In genomic region chr9:87301381-87301780, GRCh38 we compare ENCODE assay signal across 22 cellular contexts.
A peak's percentile ranks its signal among the peaks of the same experiment; 100 is the strongest.
DNase-seq lines count a peak whose midpoint lies in the region; ATAC-seq and TF ChIP-seq lines count a peak whose summit lies in the region.
"Had no signal": no experiment of that assay in that cellular context is flagged by ENCODE, and none has a peak within 500 bp of the region (broad histone marks: within the 10 kb centered on the region; RNA-seq: fewer than 3 reads in every experiment).

No MANE protein-coding gene starts in this region.

- no peak overlapping the region for H2AFZ ChIP-seq in SK-N-SH (ENCODE audit: low read depth)
- H2AFZ ChIP-seq: GM23248 had no signal

- no peak overlapping the region for H3K4ac ChIP-seq in mesendoderm (ENCODE audit: low read depth, low read length)

- TF ChIP-seq CTCF in SK-N-SH (IDR thresholded peaks at IDR 0.05), result no peak
- no peak for TF ChIP-seq CTCF in nephron progenitor cell (IDR thresholded peaks at IDR 0.05)
- TF ChIP-seq CTCF in MCF 10A (IDR thresholded peaks at IDR 0.05; ENCODE audit: unreplicated experiment), result no peak

- no peak overlapping the region for H3K23ac ChIP-seq in mesendoderm (ENCODE audit: low read length)

- no peaks in the 10 kb centered on the region for H3K79me1 ChIP-seq in mesendoderm (ENCODE audit: low read length)

- no TSS peak for BruUV-seq in MCF 10A (replicated peaks; lab: Mats Ljungman, UMichigan)

- no peaks in the 10 kb centered on the region for H3F3A ChIP-seq in SK-N-SH (replicated peaks; ENCODE audit: insufficient read depth)

- no peaks in the 10 kb centered on the region for H3K27me3 Mint-ChIP-seq in nephron progenitor cell (ENCODE audit: low read depth, poor library complexity)
- H3K27me3 Mint-ChIP-seq in MCF 10A (ENCODE audit: insufficient read depth, unreplicated experiment), result no peaks in the 10 kb centered on the region

- DNase-seq in SK-N-SH, result no peak
- no peak for DNase-seq in mesendoderm
- peak; percentile 44 for DNase-seq in nephron progenitor cell
- DNase-seq in germinal center (ENCODE audit: low spot score), result no peak
- DNase-seq in MCF 10A (ENCODE audit: unreplicated experiment), result no peak
- DNase-seq: CD8-positive, alpha-beta T cell; DMS 273 treated with DMSO at 0.1 percent for 48 hours; DMS53; DND-41; EL; GM23248; HFFc6; IMR-90 had no signal

- intact Hi-C loops in MCF 10A (cut with micrococcal nuclease), result no loop called here

- H3K56ac ChIP-seq in mesendoderm (ENCODE audit: low read length), result no peak overlapping the region

- no peaks in the 10 kb centered on the region; the same call in 1 of the 2 replicates for H3K9me2 ChIP-seq in SK-N-SH

- H4K8ac ChIP-seq in mesendoderm (ENCODE audit: low read depth, low read length), result peak overlapping the region; percentile 2

- no peak overlapping the region for H2BK120ac ChIP-seq in mesendoderm (ENCODE audit: low read depth, low read length)

- H3K9ac ChIP-seq in SK-N-SH (no peak overlapping the region), mesendoderm (ENCODE audit: low read length) (no peak overlapping the region)
- H3K9ac ChIP-seq: BLaER1, GM23248 had no signal

- H3K4me3 Mint-ChIP-seq in nephron progenitor cell, result peak overlapping the region; percentile 66
- H3K4me3 Mint-ChIP-seq in MCF 10A (ENCODE audit: unreplicated experiment), result no peak overlapping the region
- H3K4me3 Mint-ChIP-seq: CD14-positive monocyte; CD8-positive, alpha-beta T cell; HFFc6 had no signal

- no peak overlapping the region for H2BK15ac ChIP-seq in mesendoderm (replicated peaks; ENCODE audit: low read depth)

- H3K4me1 ChIP-seq in SK-N-SH (ENCODE audit: control insufficient read depth in 1 of 2, insufficient read depth in 2 of 2, low read depth in 1 of 2, low read length in 1 of 2) (no peaks in the 10 kb centered on the region; a peak in 1 of 4 replicates), mesendoderm (ENCODE audit: control insufficient read depth, low read depth, low read length) (no peaks in the 10 kb centered on the region)
- H3K4me1 ChIP-seq: A549, BLaER1, HAP-1 had no signal

- no peak overlapping the region for H2AK5ac ChIP-seq in mesendoderm (ENCODE audit: low read length)

- no peak overlapping the region for H2BK5ac ChIP-seq in mesendoderm (ENCODE audit: low read length)

- POLR2A ChIA-PET in SK-N-SH (lab: Yijun Ruan, JAX), result no interaction called here
- POLR2A ChIA-PET in MCF 10A (lab: Yijun Ruan, JAX), result interaction anchor here (1.9 kb wide), 1 partner anchor 11 kb away, joined by 5 read pairs; no protein-coding TSS in a partner anchor

- ATAC-seq in SK-N-SH treated with all-trans-retinoic acid at 6 μM for 48 hours (no peak), HG03097 (IDR thresholded peaks at IDR 0.05; ENCODE audit: low FRiP score, unreplicated experiment) (no peak)
- ATAC-seq: A549; CD8-positive, alpha-beta T cell; GM12878; K562 had no signal

- H3K79me2 ChIP-seq in SK-N-SH (ENCODE audit: insufficient read depth) (no peaks in the 10 kb centered on the region), mesendoderm (ENCODE audit: control insufficient read depth, insufficient read depth, low read length) (no peaks in the 10 kb centered on the region)

- no peaks in the 10 kb centered on the region for H3K36me3 ChIP-seq in SK-N-SH (replicated peaks in 1 of 2; ENCODE audit: control insufficient read depth in 1 of 2, insufficient read depth in 2 of 2, low read length in 1 of 2)
- H3K36me3 ChIP-seq in mesendoderm (ENCODE audit: control insufficient read depth, insufficient read depth, low read length), result no peaks in the 10 kb centered on the region
- H3K36me3 ChIP-seq: BLaER1, HAP-1 had no signal

- no peak overlapping the region for H3K18ac ChIP-seq in mesendoderm (ENCODE audit: low read length)

- H3K4me2 ChIP-seq in SK-N-SH, result no peak overlapping the region
- no peak overlapping the region for H3K4me2 ChIP-seq in mesendoderm (ENCODE audit: low read length)
- H3K4me2 ChIP-seq: A549, BLaER1 had no signal

- H3K27ac Mint-ChIP-seq in nephron progenitor cell (peak overlapping the region; percentile 82), MCF 10A (ENCODE audit: low read depth, unreplicated experiment) (no peak overlapping the region)
- H3K27ac Mint-ChIP-seq: CD14-positive monocyte; CD8-positive, alpha-beta T cell; HFFc6 had no signal

- no peaks in the 10 kb centered on the region for H3K9me3 ChIP-seq in SK-N-SH
- H3K9me3 ChIP-seq: A549, BLaER1, HAP-1 had no signal

- H3K4me1 Mint-ChIP-seq in nephron progenitor cell (peaks cover 67% of the 10 kb centered on the region), MCF 10A (ENCODE audit: insufficient read depth, unreplicated experiment) (no peaks in the 10 kb centered on the region)
- H3K4me1 Mint-ChIP-seq: CD14-positive monocyte had no signal

- no peak overlapping the region for H4K5ac ChIP-seq in mesendoderm (ENCODE audit: low read length)

- no peak for TF ChIP-seq RAD21 in SK-N-SH (IDR thresholded peaks at IDR 0.05; ENCODE audit: low read length)

- H3K9me3 Mint-ChIP-seq in nephron progenitor cell (no peaks in the 10 kb centered on the region), MCF 10A (ENCODE audit: unreplicated experiment) (no peaks in the 10 kb centered on the region)
- H3K9me3 Mint-ChIP-seq: CD8-positive, alpha-beta T cell; HFFc6 had no signal

- H3K27me3 ChIP-seq in SK-N-SH (ENCODE audit: insufficient read depth), result no peaks in the 10 kb centered on the region
- no peaks in the 10 kb centered on the region for H3K27me3 ChIP-seq in mesendoderm (ENCODE audit: insufficient read depth, low read length, poor library complexity)
- H3K27me3 ChIP-seq: BLaER1 had no signal

- no peak overlapping the region for H3K4me3 ChIP-seq in SK-N-SH (ENCODE audit: low read depth in 2 of 2, low read length in 1 of 2)
- H3K4me3 ChIP-seq in mesendoderm (ENCODE audit: low read length), result no peak overlapping the region
- H3K4me3 ChIP-seq: A549, BLaER1, GM12878, GM23248, HAP-1, K562 had no signal

- CTCF ChIA-PET in SK-N-SH (lab: Yijun Ruan, JAX) (interaction anchor here (1.0 to 2.2 kb wide), 5 partner anchors 11 to 887 kb away, joined by 3 to 6 read pairs (median 4); no protein-coding TSS in a partner anchor), MCF 10A (lab: Yijun Ruan, JAX) (interaction anchor here (0.7 kb wide), 1 partner anchor 869 kb away, joined by 3 read pairs; no protein-coding TSS in a partner anchor)

- no peaks in the 10 kb centered on the region for H3K36me3 Mint-ChIP-seq in nephron progenitor cell (ENCODE audit: low read depth)
- H3K36me3 Mint-ChIP-seq in MCF 10A (ENCODE audit: insufficient read depth, unreplicated experiment), result peaks cover 6% of the 10 kb centered on the region
- H3K36me3 Mint-ChIP-seq: CD14-positive monocyte; CD8-positive, alpha-beta T cell had no signal

- no peak for TF ChIP-seq EP300 in SK-N-SH (IDR thresholded peaks at IDR 0.05; ENCODE audit: borderline replicate concordance in 1 of 2, low read depth in 1 of 2, low read length in 1 of 2)

- H3K27ac ChIP-seq in SK-N-SH (ENCODE audit: low read depth in 2 of 2, low read length in 1 of 2), result no peak overlapping the region
- H3K27ac ChIP-seq in mesendoderm (ENCODE audit: low read depth, low read length), result no peak overlapping the region
- H3K27ac ChIP-seq: 22Rv1, A549, BLaER1, GM23248 had no signal

- H4K20me1 ChIP-seq in SK-N-SH (ENCODE audit: insufficient read depth), result no peaks in the 10 kb centered on the region
- H4K20me1 ChIP-seq: BLaER1 had no signal

TF ChIP-seq in SK-N-SH treated with all-trans-retinoic acid at 6 μM for 48 hours, 23 proteins besides CTCF, POLR2A, EP300 and RAD21 (continues in another document):
- TF ChIP-seq ARNTL (CRISPR knock-in tag; IDR thresholded peaks at IDR 0.05; ENCODE audit: borderline replicate concordance, low read depth) (no peak), PATZ1 (CRISPR knock-in tag; IDR thresholded peaks at IDR 0.05; ENCODE audit: borderline replicate concordance) (no peak), TSHZ2 (CRISPR knock-in tag; IDR thresholded peaks at IDR 0.05) (no peak), RARB (CRISPR knock-in tag; IDR thresholded peaks at IDR 0.05) (no peak), PPARA (CRISPR knock-in tag; IDR thresholded peaks at IDR 0.05; ENCODE audit: borderline replicate concordance) (no peak), TOX (CRISPR knock-in tag; IDR thresholded peaks at IDR 0.05; ENCODE audit: borderline replicate concordance) (no peak), ZC3H10 (CRISPR knock-in tag; IDR thresholded peaks at IDR 0.05) (no peak), SNAI2 (CRISPR knock-in tag; IDR thresholded peaks at IDR 0.05) (no peak)
